ENCODE assay signal across 8 cellular contexts in genomic region chr14:58072288-58073071, GRCh38.
DNase-seq lines count a peak whose midpoint lies in the region; ATAC-seq and TF ChIP-seq lines count a peak whose summit lies in the region.

No MANE protein-coding gene starts in this region.

- H3K36me3 Mint-ChIP-seq in CD4-positive, CD25-positive, alpha-beta regulatory T cell, result no peaks in the 10 kb centered on the region
- H3K36me3 Mint-ChIP-seq in activated CD4-positive, alpha-beta memory T cell treated with anti-CD3 and anti-CD28 coated beads for 36 hours, result no peaks in the 10 kb centered on the region
- H3K36me3 Mint-ChIP-seq in nephron progenitor cell (ENCODE audit: low read depth) (no peaks in the 10 kb centered on the region), type B pancreatic cell (no peaks in the 10 kb centered on the region)

- DNase-seq in CD4-positive, CD25-positive, alpha-beta regulatory T cell, result peak; percentile 1 to 68 (median 27)
- peak; percentile 65 for DNase-seq in NCI-H460 (ENCODE audit: extremely low read depth, low read depth)
- DNase-seq in activated CD4-positive, alpha-beta memory T cell treated with anti-CD3 and anti-CD28 coated beads for 36 hours, result peak; percentile 53
- peak; percentile 79 for DNase-seq in fibroblast of peridontal ligament (ENCODE audit: extremely low read depth)
- peak; percentile 69 for DNase-seq in nephron progenitor cell
- DNase-seq in type B pancreatic cell (ENCODE audit: extremely low spot score, unreplicated experiment), result no peak

- ATAC-seq in CD4-positive, CD25-positive, alpha-beta regulatory T cell (ENCODE audit: low read depth in 2 of 2), result peak in 1 of 2 donors; percentile 50
- ATAC-seq in GM19043 (IDR thresholded peaks at IDR 0.05; ENCODE audit: low read depth, unreplicated experiment), result peak; percentile 88
- ATAC-seq in HG03469 (IDR thresholded peaks at IDR 0.05; ENCODE audit: unreplicated experiment), result peak; percentile 60

- intact Hi-C loops in activated CD4-positive, alpha-beta memory T cell treated with anti-CD3 and anti-CD28 coated beads for 36 hours (cut with micrococcal nuclease), result loop anchor here (1.0 to 5.0 kb wide), 4 partner anchors 380 to 755 kb away; no protein-coding TSS in a partner anchor

- no peaks in the 10 kb centered on the region for H3K9me3 Mint-ChIP-seq in CD4-positive, CD25-positive, alpha-beta regulatory T cell
- no peaks in the 10 kb centered on the region for H3K9me3 Mint-ChIP-seq in activated CD4-positive, alpha-beta memory T cell treated with anti-CD3 and anti-CD28 coated beads for 36 hours
- no peaks in the 10 kb centered on the region for H3K9me3 Mint-ChIP-seq in nephron progenitor cell
- H3K9me3 Mint-ChIP-seq in type B pancreatic cell, result no peaks in the 10 kb centered on the region

- H3K27me3 ChIP-seq in CD4-positive, CD25-positive, alpha-beta regulatory T cell (ENCODE audit: control insufficient read depth, insufficient read depth, low read length), result peaks cover 6% of the 10 kb centered on the region

- no peaks in the 10 kb centered on the region for H3K9me3 ChIP-seq in CD4-positive, CD25-positive, alpha-beta regulatory T cell (ENCODE audit: control insufficient read depth in 2 of 2, low read length in 2 of 2)

- H3K4me1 ChIP-seq in CD4-positive, CD25-positive, alpha-beta regulatory T cell (ENCODE audit: control insufficient read depth, insufficient read depth, low read length, poor library complexity, severe bottlenecking), result no peaks in the 10 kb centered on the region

- no peaks in the 10 kb centered on the region for H3K36me3 ChIP-seq in CD4-positive, CD25-positive, alpha-beta regulatory T cell (ENCODE audit: control insufficient read depth, insufficient read depth, low read length)

- CTCF ChIA-PET in activated CD4-positive, alpha-beta memory T cell treated with anti-CD3 and anti-CD28 coated beads for 36 hours (lab: Charles Lee), result interaction anchor here (0.6 to 1.3 kb wide), 7 partner anchors 11 to 586 kb away, joined by 3 to 5 read pairs (median 3); no protein-coding TSS in a partner anchor

- no peak overlapping the region for H3K4me3 ChIP-seq in CD4-positive, CD25-positive, alpha-beta regulatory T cell (ENCODE audit: low read depth, low read length)

- no peak overlapping the region for H3K27ac ChIP-seq in CD4-positive, CD25-positive, alpha-beta regulatory T cell (ENCODE audit: insufficient read depth, low read length, poor library complexity, severe bottlenecking)

- H3K27me3 Mint-ChIP-seq in CD4-positive, CD25-positive, alpha-beta regulatory T cell, result peaks cover 5% of the 10 kb centered on the region
- peaks cover 5% of the 10 kb centered on the region for H3K27me3 Mint-ChIP-seq in activated CD4-positive, alpha-beta memory T cell treated with anti-CD3 and anti-CD28 coated beads for 36 hours
- H3K27me3 Mint-ChIP-seq in nephron progenitor cell (ENCODE audit: low read depth, poor library complexity) (no peaks in the 10 kb centered on the region), type B pancreatic cell (no peaks in the 10 kb centered on the region)

- no peak overlapping the region for H3K4me3 Mint-ChIP-seq in CD4-positive, CD25-positive, alpha-beta regulatory T cell
- no peak overlapping the region for H3K4me3 Mint-ChIP-seq in activated CD4-positive, alpha-beta memory T cell treated with anti-CD3 and anti-CD28 coated beads for 36 hours
- H3K4me3 Mint-ChIP-seq in nephron progenitor cell, result no peak overlapping the region
- H3K4me3 Mint-ChIP-seq in type B pancreatic cell, result no peak overlapping the region

- H3K27ac Mint-ChIP-seq in CD4-positive, CD25-positive, alpha-beta regulatory T cell, result no peak overlapping the region
- H3K27ac Mint-ChIP-seq in activated CD4-positive, alpha-beta memory T cell treated with anti-CD3 and anti-CD28 coated beads for 36 hours, result no peak overlapping the region
- no peak overlapping the region for H3K27ac Mint-ChIP-seq in nephron progenitor cell
- no peak overlapping the region for H3K27ac Mint-ChIP-seq in type B pancreatic cell

- H3K4me1 Mint-ChIP-seq in CD4-positive, CD25-positive, alpha-beta regulatory T cell, result no peaks in the 10 kb centered on the region
- no peaks in the 10 kb centered on the region for H3K4me1 Mint-ChIP-seq in activated CD4-positive, alpha-beta memory T cell treated with anti-CD3 and anti-CD28 coated beads for 36 hours (ENCODE audit: low read depth)
- H3K4me1 Mint-ChIP-seq in nephron progenitor cell, result no peaks in the 10 kb centered on the region
- H3K4me1 Mint-ChIP-seq in type B pancreatic cell (ENCODE audit: unreplicated experiment), result no peaks in the 10 kb centered on the region

- POLR2A ChIA-PET in activated CD4-positive, alpha-beta memory T cell treated with anti-CD3 and anti-CD28 coated beads for 36 hours (lab: Charles Lee), result no interaction called here

- peak; percentile 66 for TF ChIP-seq CTCF in nephron progenitor cell (IDR thresholded peaks at IDR 0.05)
- peak; percentile 86 for TF ChIP-seq CTCF in type B pancreatic cell (conservative IDR thresholded peaks at IDR 0.05)
